In the genomic region with DNA sequence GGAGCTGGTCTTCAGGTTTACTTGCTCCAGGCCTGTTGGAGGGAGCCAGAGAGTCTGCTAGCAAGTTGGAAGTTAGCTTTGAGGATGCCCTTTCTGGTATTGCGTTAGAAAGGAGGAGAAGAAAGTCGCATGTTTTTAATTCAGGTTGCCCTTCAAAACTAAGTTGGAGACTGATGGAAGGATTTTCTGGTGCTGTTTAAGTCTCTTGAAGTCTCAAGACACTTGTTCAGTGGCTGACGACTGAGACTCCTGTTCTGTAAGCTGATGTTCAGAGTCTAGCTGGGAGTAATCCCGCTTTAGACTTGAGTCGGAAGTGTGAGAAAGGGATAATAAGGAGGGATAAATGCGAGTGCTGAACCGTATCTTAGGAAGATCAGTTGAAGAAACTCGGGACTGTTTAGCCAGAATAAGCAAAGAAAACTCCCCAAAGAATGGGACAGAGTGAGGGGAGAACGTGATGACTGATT, we compare ENCODE assay signal across 8 cellular contexts. TPM values are rescaled to one million over a fixed set of nuclear protein-coding genes. Genes with fewer than 3 reads are reported as not detected.
DNase-seq lines count a peak whose midpoint lies in the region; ATAC-seq and TF ChIP-seq lines count a peak whose summit lies in the region.

No MANE protein-coding gene starts in this region.

- no peak for DNase-seq in activated CD4-positive, alpha-beta T cell treated with anti-CD3 and anti-CD28 coated beads, Interleukin-2, amount 10 ng/mL, durations not matched to agents 24 days and 14 days
- DNase-seq in activated CD4-positive, alpha-beta T cell treated with anti-CD3 and anti-CD28 coated beads for 48 hours = no peak
- peak; percentile 26 for DNase-seq in SK-MEL-5 (ENCODE audit: low read depth, low spot score)
- peak; percentile 57 for DNase-seq in fibroblast of peridontal ligament (ENCODE audit: extremely low read depth)
- DNase-seq in osteocyte (ENCODE audit: extremely low spot score, unreplicated experiment) = no peak
- DNase-seq in GM19238 (ENCODE audit: insufficient read length, low spot score) = no peak

- peak overlapping the region; percentile 95 for H3K4me3 Mint-ChIP-seq in activated CD4-positive, alpha-beta T cell treated with anti-CD3 and anti-CD28 coated beads, Interleukin-2, amount 10 ng/mL, durations not matched to agents 24 days and 14 days
- H3K4me3 Mint-ChIP-seq in osteocyte (ENCODE audit: unreplicated experiment) = peak overlapping the region; percentile 95

- H3K9me3 Mint-ChIP-seq in activated CD4-positive, alpha-beta T cell treated with anti-CD3 and anti-CD28 coated beads, Interleukin-2, amount 10 ng/mL, durations not matched to agents 24 days and 14 days = no peaks in the 10 kb centered on the region
- H3K9me3 Mint-ChIP-seq in osteocyte (ENCODE audit: unreplicated experiment) = no peaks in the 10 kb centered on the region

- intact Hi-C loops in activated CD4-positive, alpha-beta T cell treated with anti-CD3 and anti-CD28 coated beads, Interleukin-2, amount 10 ng/mL, durations not matched to agents 24 days and 14 days (cut with micrococcal nuclease) = loop anchor here (2.0 to 10.0 kb wide), 6 partner anchors 17 to 408 kb away; a partner anchor contains a TSS

- in situ Hi-C loops in SK-MEL-5 (cut with HindIII; ENCODE audit: low pct_unique_long_range_greater_than_20kb, low sequenced_read_pairs) = no loop called here

- peak overlapping the region; percentile 90 for H3K27ac Mint-ChIP-seq in activated CD4-positive, alpha-beta T cell treated with anti-CD3 and anti-CD28 coated beads, Interleukin-2, amount 10 ng/mL, durations not matched to agents 24 days and 14 days
- peak overlapping the region; percentile 94 for H3K27ac Mint-ChIP-seq in osteocyte (ENCODE audit: unreplicated experiment)

- ATAC-seq in HG03520 (IDR thresholded peaks at IDR 0.05; ENCODE audit: unreplicated experiment) (no peak), HG02610 (IDR thresholded peaks at IDR 0.05; ENCODE audit: unreplicated experiment) (no peak)

- TF ChIP-seq CTCF in osteocyte (IDR thresholded peaks at IDR 0.05) = no peak

- H3K4me1 Mint-ChIP-seq in activated CD4-positive, alpha-beta T cell treated with anti-CD3 and anti-CD28 coated beads, Interleukin-2, amount 10 ng/mL, durations not matched to agents 24 days and 14 days = peaks cover 48% of the 10 kb centered on the region
- H3K4me1 Mint-ChIP-seq in osteocyte (ENCODE audit: unreplicated experiment) = peaks cover 29% of the 10 kb centered on the region

- H3K27me3 Mint-ChIP-seq in activated CD4-positive, alpha-beta T cell treated with anti-CD3 and anti-CD28 coated beads, Interleukin-2, amount 10 ng/mL, durations not matched to agents 24 days and 14 days = peaks cover 34% of the 10 kb centered on the region
- H3K27me3 Mint-ChIP-seq in osteocyte (ENCODE audit: unreplicated experiment) = peaks cover 37% of the 10 kb centered on the region

- peaks cover 47% of the 10 kb centered on the region for H3K36me3 Mint-ChIP-seq in activated CD4-positive, alpha-beta T cell treated with anti-CD3 and anti-CD28 coated beads, Interleukin-2, amount 10 ng/mL, durations not matched to agents 24 days and 14 days (ENCODE audit: low read depth)
- H3K36me3 Mint-ChIP-seq in osteocyte (ENCODE audit: unreplicated experiment) = peaks cover 28% of the 10 kb centered on the region

RNA-seq across cellular contexts. Expression of a gene that starts 0.7 kb away (rescaled TPM):
- 116 and 118 TPM in 2 replicates for total RNA-seq in activated CD4-positive, alpha-beta T cell treated with anti-CD3 and anti-CD28 coated beads, Interleukin-2, amount 10 ng/mL, durations not matched to agents 24 days and 14 days
- 53.9 and 54.4 TPM in 2 replicates for total RNA-seq in SK-MEL-5 (2014; rRNA removed; shearing (Covaris generic))
- 60.8 and 64.5 TPM in 2 replicates for polyA plus RNA-seq in SK-MEL-5 (2015; cell fraction: cytosol; rRNA removed)
- 18.0 and 25.1 TPM in 2 replicates for polyA plus RNA-seq in SK-MEL-5 (2015; cell fraction: nucleus; rRNA removed)
- total RNA-seq in osteocyte = 39.6 and 42.8 TPM in 2 replicates

RNA-seq across cellular contexts. Expression of a gene that starts 12.2 kb away (rescaled TPM):
- total RNA-seq in activated CD4-positive, alpha-beta T cell treated with anti-CD3 and anti-CD28 coated beads, Interleukin-2, amount 10 ng/mL, durations not matched to agents 24 days and 14 days = 0.44 and 0.57 TPM in 2 replicates
- total RNA-seq in SK-MEL-5 (2014; rRNA removed; shearing (Covaris generic)) = 0.80 and 1.2 TPM in 2 replicates
- polyA plus RNA-seq in SK-MEL-5 (2015; cell fraction: cytosol; rRNA removed) = 0.39 and 3.7 TPM in 2 replicates
- 0.69 and 2.4 TPM in 2 replicates for polyA plus RNA-seq in SK-MEL-5 (2015; cell fraction: nucleus; rRNA removed)
- total RNA-seq in osteocyte = not detected in 2 replicates

Comparison
In these comparisons a context has a peak if more than half of its experiments do, and no peak if none do; other contexts are left out.
1. DNase-seq: peak in SK-MEL-5 (single experiment) and fibroblast of peridontal ligament (single experiment); none in activated CD4-positive, alpha-beta T cell treated with anti-CD3 and anti-CD28 coated beads, Interleukin-2, amount 10 ng/mL, durations not matched to agents 24 days and 14 days (single experiment), activated CD4-positive, alpha-beta T cell treated with anti-CD3 and anti-CD28 coated beads for 48 hours (single experiment), osteocyte (single experiment) and GM19238 (single experiment).